ENCODE assay signal across 19 cellular contexts in genomic region chr11:86949995-86950993, GRCh38. TPM values are rescaled to one million over a fixed set of nuclear protein-coding genes. Genes with fewer than 3 reads are reported as not detected.
A peak's percentile ranks its signal among the peaks of the same experiment; 100 is the strongest.
DNase-seq lines count a peak whose midpoint lies in the region; ATAC-seq and TF ChIP-seq lines count a peak whose summit lies in the region.
"Had no signal": no experiment of that assay in that cellular context is flagged by ENCODE, and none has a peak within 500 bp of the region (broad histone marks: within the 10 kb centered on the region; RNA-seq: fewer than 3 reads in every experiment).

No MANE protein-coding gene starts in this region.

- WGBS in sigmoid colon, 2 donors = 68 to 78% methylated on average over 8 of the region's 8 CpGs

- H3K27ac ChIP-seq in right atrium auricular region (peak overlapping the region; percentile 5 to 51), sigmoid colon (peak overlapping the region; percentile 92 to 98 (median 97))
- H3K27ac ChIP-seq: foreskin keratinocyte, SJCRH30 had no signal

- H3K27ac Mint-ChIP-seq in activated naive CD8-positive, alpha-beta T cell treated with anti-CD3 and anti-CD28 coated beads for 36 hours = no peak overlapping the region
- H3K27ac Mint-ChIP-seq: activated CD4-positive, alpha-beta T cell treated with anti-CD3 and anti-CD28 coated beads for 36 hours had no signal

- H3K9me3 ChIP-seq in right atrium auricular region (no peaks in the 10 kb centered on the region), sigmoid colon (no peaks in the 10 kb centered on the region)
- H3K9me3 ChIP-seq: SJCRH30 had no signal

- H3K27me3 ChIP-seq in right atrium auricular region (no peaks in the 10 kb centered on the region), sigmoid colon (no peaks in the 10 kb centered on the region)
- H3K27me3 ChIP-seq: foreskin keratinocyte, SJCRH30 had no signal

- no peaks in the 10 kb centered on the region for H3K36me3 Mint-ChIP-seq in activated naive CD8-positive, alpha-beta T cell treated with anti-CD3 and anti-CD28 coated beads for 36 hours

- H3K4me1 Mint-ChIP-seq in activated naive CD8-positive, alpha-beta T cell treated with anti-CD3 and anti-CD28 coated beads for 36 hours = peaks cover 1% of the 10 kb centered on the region

- TF ChIP-seq POLR2A in sigmoid colon (IDR thresholded peaks at IDR 0.05) = no peak

- ATAC-seq in Right ventricle myocardium superior (ENCODE audit: poor library complexity) = no peak
- ATAC-seq: activated CD4-positive, alpha-beta T cell treated with anti-CD3 and anti-CD28 coated beads for 36 hours; foreskin keratinocyte had no signal

- no peaks in the 10 kb centered on the region for H3K9me3 Mint-ChIP-seq in activated naive CD8-positive, alpha-beta T cell treated with anti-CD3 and anti-CD28 coated beads for 36 hours

- peak overlapping the region; percentile 7 to 76 for H3K4me3 ChIP-seq in right atrium auricular region
- H3K4me3 ChIP-seq in fibroblast of villous mesenchyme (ENCODE audit: low read depth, low read length) = peak overlapping the region; percentile 23
- H3K4me3 ChIP-seq in sigmoid colon = peak overlapping the region in 3 of 4 donors; percentile 10 to 25 (median 11)
- H3K4me3 ChIP-seq: SJCRH30 had no signal

- H3K4me1 ChIP-seq in right atrium auricular region (peaks cover 0 to 69% of the 10 kb centered on the region in 2 donors), sigmoid colon (peaks cover 0 to 85% (median 80%) of the 10 kb centered on the region in 4 donors)

- no peak overlapping the region for H3K4me3 Mint-ChIP-seq in activated naive CD8-positive, alpha-beta T cell treated with anti-CD3 and anti-CD28 coated beads for 36 hours
- H3K4me3 Mint-ChIP-seq: activated CD4-positive, alpha-beta T cell treated with anti-CD3 and anti-CD28 coated beads for 36 hours had no signal

- peak in 1 of 4 donors; percentile 32 for TF ChIP-seq EP300 in sigmoid colon (IDR thresholded peaks at IDR 0.05)

- intact Hi-C loops in Right ventricle myocardium superior (cut with DNase I) = no loop called here
- intact Hi-C loops in sigmoid colon (cut with DNase I) = no loop called here
- intact Hi-C loops in head of caudate nucleus (cut with DNase I) = no loop called here

- H3K36me3 ChIP-seq in right atrium auricular region (peaks cover 43% of the 10 kb centered on the region), sigmoid colon (peaks cover 0 to 28% (median 0%) of the 10 kb centered on the region in 4 donors)
- H3K36me3 ChIP-seq: SJCRH30 had no signal

- TF ChIP-seq CTCF in right atrium auricular region (IDR thresholded peaks at IDR 0.05) (no peak), fibroblast of villous mesenchyme (IDR thresholded peaks at IDR 0.05; ENCODE audit: insufficient read depth, low read depth, low read length) (no peak), sigmoid colon (IDR thresholded peaks at IDR 0.05) (no peak)

- no peak for DNase-seq in right atrium auricular region (ENCODE audit: low spot score)
- no peak for DNase-seq in Right ventricle myocardium superior
- DNase-seq in fibroblast of villous mesenchyme (ENCODE audit: low read depth) = peak; percentile 86
- DNase-seq in sigmoid colon = no peak
- no peak for DNase-seq in cerebellum (ENCODE audit: low spot score)
- no peak for DNase-seq in head of caudate nucleus
- no peak for DNase-seq in activated CD8-positive, alpha-beta memory T cell treated with anti-CD3 and anti-CD28 coated beads, Interleukin-2, amount 50 U/mL, for 48 hours
- no peak for DNase-seq in activated naive CD8-positive, alpha-beta T cell treated with anti-CD3 and anti-CD28 coated beads for 36 hours
- DNase-seq: ACHN; activated CD4-positive, alpha-beta T cell treated with anti-CD3 and anti-CD28 coated beads for 36 hours; activated naive CD4-positive, alpha-beta T cell treated with Interleukin-2 at 50 U/mL for 16 hours; effector CD8-positive, alpha-beta T cell; foreskin keratinocyte; midbrain; MM.1S; NCI-H1930; NCI-H510A; SJCRH30; T1000 had no signal

- H3K27me3 Mint-ChIP-seq in activated naive CD8-positive, alpha-beta T cell treated with anti-CD3 and anti-CD28 coated beads for 36 hours = peaks cover 30% of the 10 kb centered on the region

RNA-seq across cellular contexts. Expression of gene FZD4, which starts 4.9 kb away (rescaled TPM):
- total RNA-seq in right atrium auricular region (10 to 100 TPM; 22.6 to 32.5 TPM), Right ventricle myocardium superior (26.9 TPM), fibroblast of villous mesenchyme (13.5 and 17.3 TPM in 2 replicates), sigmoid colon (10 to 100 TPM; 22.9 to 45.7 (median 35.7) TPM), cerebellum (5.5 TPM)
- polyA plus RNA-seq in sigmoid colon = 1 to 10 TPM in 1 of 3 donors, under 1 TPM in 2; 0.60 to 8.8 (median 0.69) TPM
- under 1 TPM; 0.04 to 0.06 TPM for total RNA-seq in activated naive CD8-positive, alpha-beta T cell treated with anti-CD3 and anti-CD28 coated beads for 36 hours
